ENCODE assay signal across 17 cellular contexts in the genomic region with DNA sequence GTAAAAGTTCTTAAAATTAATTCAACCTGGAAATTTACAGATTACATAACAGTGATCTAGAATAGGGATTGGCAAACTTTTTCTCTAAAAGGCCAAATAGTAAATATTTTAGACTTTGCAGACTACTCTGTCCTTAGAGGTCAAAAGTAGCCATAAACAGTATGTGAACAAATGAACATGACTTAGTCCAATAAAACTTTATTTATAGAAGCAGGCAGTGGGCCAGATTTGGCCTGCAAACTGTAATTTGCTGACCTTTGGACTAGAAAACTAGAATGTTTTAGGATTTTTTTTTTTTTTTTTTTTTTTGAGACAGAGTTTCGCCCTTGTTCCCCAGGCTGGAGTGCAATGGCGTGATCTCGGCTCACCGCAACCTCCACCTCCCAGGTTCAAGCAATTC. TPM values are rescaled to one million over a fixed set of nuclear protein-coding genes. Genes with fewer than 3 reads are reported as not detected.
DNase-seq lines count a peak whose midpoint lies in the region; ATAC-seq, FAIRE-seq and TF ChIP-seq lines count a peak whose summit lies in the region.
"Had no signal": no experiment of that assay in that cellular context is flagged by ENCODE, and none has a peak within 500 bp of the region (broad histone marks: within the 10 kb centered on the region; RNA-seq: fewer than 3 reads in every experiment).

No MANE protein-coding gene starts in this region.

- WGBS in GM12878 (ENCODE audit: insufficient coverage, insufficient replicate concordance, low lambda C conversion rate, missing lambda C conversion rate), result no CpG with 5 or more reads among the region's 4 CpGs

- DNase-seq in GM12878 (ENCODE audit: low read depth, low spot score) (no peak), left colon (peak in 1 of 2 donors; percentile 18), iPS-NIHi11 (ENCODE audit: low spot score) (no peak), H54 (ENCODE audit: insufficient read length, low spot score) (no peak)
- DNase-seq: AML-193; Caco-2; CD4-positive, alpha-beta T cell; GDM1; GM23248; HCEC 1CT had no signal

- H4K20me1 ChIP-seq in GM12878 (ENCODE audit: control insufficient read depth, insufficient read depth), result no peaks in the 10 kb centered on the region

- no peak for TF ChIP-seq CTCF in HEK293 (tag by site-specific recombination; IDR thresholded peaks at IDR 0.05)
- TF ChIP-seq CTCF in GM12878 (IDR thresholded peaks at IDR 0.05 in 2 of 3, conservative IDR thresholded peaks at IDR 0.05 in 1 of 3; ENCODE audit: control insufficient read depth in 2 of 3, extremely low read depth in 1 of 3, insufficient read depth in 1 of 3, low read depth in 3 of 3, low read length in 3 of 3), result no peak

- intact Hi-C loops in GM12878 (cut with micrococcal nuclease; ENCODE audit: unreplicated experiment), result no loop called here
- intact Hi-C loops in left colon (cut with DNase I, micrococcal nuclease), result no loop called here

- FAIRE-seq in GM12878 (lab: Jason Lieb, UNC) (no peak), H54 (lab: Jason Lieb, UNC) (no peak)
- FAIRE-seq: A549, D721Med, GM19239 had no signal

- BruUV-seq in GM12878 (replicated peaks; lab: Mats Ljungman, UMichigan), result no TSS peak

- ATAC-seq in GM12878 (no peak), left colon (peak; percentile 90), GM18520 (IDR thresholded peaks at IDR 0.05; ENCODE audit: unreplicated experiment) (no peak)
- ATAC-seq: A549 had no signal

- no peak for TF ChIP-seq RAD21 in GM12878 (IDR thresholded peaks at IDR 0.05; ENCODE audit: insufficient read depth, low read depth, low read length)

- H3K4me3 ChIP-seq in HEK293 (ENCODE audit: low read depth, low read length) (no peak overlapping the region), GM12878 (no peak overlapping the region)
- H3K4me3 ChIP-seq: A549, GM23248 had no signal

- H3K36me3 ChIP-seq in HEK293 (ENCODE audit: control insufficient read depth in 2 of 2, insufficient read depth in 1 of 2, low read length in 2 of 2) (no peaks in the 10 kb centered on the region; a peak in 1 of 3 replicates), GM12878 (ENCODE audit: control insufficient read depth in 2 of 2, insufficient read depth in 2 of 2, low read length in 1 of 2) (no peaks in the 10 kb centered on the region)

- no peaks in the 10 kb centered on the region for H3K27me3 ChIP-seq in GM12878 (replicated peaks in 1 of 2; ENCODE audit: control insufficient read depth in 2 of 2, insufficient read depth in 2 of 2, low read length in 1 of 2)

- no peaks in the 10 kb centered on the region for H3K79me2 ChIP-seq in GM12878 (ENCODE audit: control insufficient read depth, insufficient read depth, low read length)

- no peak overlapping the region for H3K27ac ChIP-seq in HEK293 (ENCODE audit: extremely low read depth, low read depth, low read length)
- H3K27ac ChIP-seq in GM12878 (ENCODE audit: control insufficient read depth, insufficient read depth), result no peak overlapping the region
- H3K27ac ChIP-seq: A549, C4-2B, GM23248, KMS-11 had no signal

- H3K9me3 ChIP-seq in HEK293 (ENCODE audit: control insufficient read depth, insufficient read depth, low read depth, low read length) (no peaks in the 10 kb centered on the region), GM12878 (replicated peaks; ENCODE audit: control insufficient read depth, insufficient read depth, low read length) (no peaks in the 10 kb centered on the region)
- H3K9me3 ChIP-seq: A549, Caco-2 had no signal

- H3K4me2 ChIP-seq in GM12878 (ENCODE audit: control insufficient read depth, insufficient read depth), result no peak overlapping the region
- H3K4me2 ChIP-seq: A549, KMS-11 had no signal

- CTCF ChIA-PET in HEK293 (lab: Yijun Ruan, JAX), result interaction anchor here (0.6 kb wide), 1 partner anchor 1744 kb away, joined by 4 read pairs; no protein-coding TSS in a partner anchor
- CTCF ChIA-PET in GM12878 (lab: Yijun Ruan, JAX), result no interaction called here

- H3K4me1 ChIP-seq in HEK293 (ENCODE audit: control insufficient read depth, insufficient read depth, low read length) (peaks cover 9% of the 10 kb centered on the region), GM12878 (ENCODE audit: control insufficient read depth, insufficient read depth, low read length) (0 out of 2 replicates have a peak, but pooled peaks cover 3% of the 10 kb centered on the region)

- in situ Hi-C loops in GM12878 (cut with MboI), result no loop called here

- SMC1A ChIA-PET in GM12878 (lab: Charles Lee; ENCODE audit: uncharacterized antibody, unreplicated experiment), result interaction anchor here (1.2 to 1.7 kb wide), 4 partner anchors 11 to 147 kb away, joined by 3 to 4 read pairs (median 3); a partner anchor contains a TSS

- no peak for TF ChIP-seq EP300 in GM12878 (IDR thresholded peaks at IDR 0.05; ENCODE audit: borderline replicate concordance in 1 of 2, control insufficient read depth in 1 of 2, low read depth in 2 of 2, low read length in 2 of 2)

- no peak overlapping the region for H3K9ac ChIP-seq in GM12878 (ENCODE audit: control insufficient read depth, insufficient read depth, low read length)
- H3K9ac ChIP-seq: GM23248, KMS-11 had no signal

- no peak overlapping the region for H2AFZ ChIP-seq in GM12878 (ENCODE audit: control insufficient read depth, low read depth, low read length)
- H2AFZ ChIP-seq: GM23248 had no signal

- POLR2A ChIA-PET in HEK293 (lab: Yijun Ruan, JAX), result interaction anchor here (0.5 to 1.7 kb wide), 3 partner anchors 12 to 101 kb away, joined by 3 to 8 read pairs (median 3); a partner anchor contains a TSS
- POLR2A ChIA-PET in GM12878 (lab: Charles Lee), result interaction anchor here (0.7 to 1.3 kb wide), 2 partner anchors 11 to 545 kb away, joined by 3 to 4 read pairs; no protein-coding TSS in a partner anchor

- RAD21 ChIA-PET in GM12878 (lab: Charles Lee; ENCODE audit: unreplicated experiment), result interaction anchor here (1.3 to 1.4 kb wide), 2 partner anchors 11 to 12 kb away, joined by 3 to 5 read pairs; a partner anchor contains a TSS

- no peak for TF ChIP-seq POLR2A in GM12878 (IDR thresholded peaks at IDR 0.05; ENCODE audit: low read depth, low read length)
- TF ChIP-seq POLR2A in H54 (IDR thresholded peaks at IDR 0.05; ENCODE audit: low read depth, low read length), result no peak

TF ChIP-seq in HEK293, 187 proteins besides CTCF, POLR2A, EP300 and RAD21 (continues in another document):
- TF ChIP-seq, protein P1, sequence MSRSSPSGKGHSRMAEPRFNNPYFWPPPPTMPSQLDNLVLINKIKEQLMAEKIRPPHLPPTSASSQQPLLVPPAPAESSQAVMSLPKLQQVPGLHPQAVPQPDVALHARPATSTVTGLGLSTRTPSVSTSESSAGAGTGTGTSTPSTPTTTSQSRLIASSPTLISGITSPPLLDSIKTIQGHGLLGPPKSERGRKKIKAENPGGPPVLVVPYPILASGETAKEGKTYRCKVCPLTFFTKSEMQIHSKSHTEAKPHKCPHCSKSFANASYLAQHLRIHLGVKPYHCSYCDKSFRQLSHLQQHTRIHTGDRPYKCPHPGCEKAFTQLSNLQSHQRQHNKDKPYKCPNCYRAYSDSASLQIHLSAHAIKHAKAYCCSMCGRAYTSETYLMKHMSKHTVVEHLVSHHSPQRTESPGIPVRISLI (tag by site-specific recombination; IDR thresholded peaks at IDR 0.05), result peak; percentile 27; the same call in 1 of the 2 replicates

RNA-seq across cellular contexts. Expression of a gene that starts 12.1 kb away (rescaled TPM):
- 3.1 and 3.5 TPM in 2 replicates for total RNA-seq in GM12878 (2013; cell fraction: nucleolus; rRNA removed)
- 1.5 and 2.0 TPM in 2 replicates for total RNA-seq in GM12878 (2014; rRNA removed)
- total RNA-seq in GM12878 (2014; rRNA removed; fragmentation: Illumina TruSeq; extraction: Trizol), result 1.3 TPM in 2 replicates
- total RNA-seq in GM12878 (2021), result 1.8 and 2.4 TPM in 2 replicates
- 1.6 TPM for polyA plus RNA-seq in GM12878 (2011; ENCODE audit: low read depth)
- 5.2 and 5.6 TPM in 2 replicates for polyA plus RNA-seq in GM12878 (2011; rRNA removed)
- polyA plus RNA-seq in GM12878 (2011; cell fraction: cytosol; rRNA removed), result 2.5 and 3.3 TPM in 2 replicates
- 1.1 and 2.8 TPM in 2 replicates for polyA plus RNA-seq in GM12878 (2011; cell fraction: nucleus; rRNA removed)
- 1.2 and 2.6 TPM in 2 replicates for polyA plus RNA-seq in GM12878 (2012)
- polyA plus RNA-seq in GM12878 (2014; fragmentation: Illumina TruSeq; extraction: Trizol), result 2.1 and 2.2 TPM in 2 replicates
- polyA plus RNA-seq in GM12878 (2014; fragmentation: Nextera tagmentation; extraction: Ambion mirVana), result 1 to 10 TPM; 2.2 to 4.0 TPM
- 0.87 and 1.3 TPM in 2 replicates for polyA plus RNA-seq in GM12878 (2014; rRNA removed)
- 1 to 10 TPM; 3.7 to 4.2 TPM for polyA plus RNA-seq in GM12878 (2016; fragmentation: Nextera tagmentation; extraction: Ambion mirVana)
- polyA minus RNA-seq in GM12878 (2011; rRNA and poly(A)+ RNA removed), result 9.1 and 12.0 TPM in 2 replicates
- polyA minus RNA-seq in GM12878 (2011; cell fraction: cytosol; rRNA and poly(A)+ RNA removed), result 4.2 and 6.0 TPM in 2 replicates
- polyA minus RNA-seq in GM12878 (2011; cell fraction: nucleus; rRNA and poly(A)+ RNA removed), result 0.85 and 1.4 TPM in 2 replicates
- 1 to 10 TPM; 2.7 to 3.1 TPM for total RNA-seq in left colon

RNA-seq across cellular contexts. Expression of a gene that starts 12.3 kb away (rescaled TPM):
- total RNA-seq in GM12878 (2013; cell fraction: nucleolus; rRNA removed), result 185 and 197 TPM in 2 replicates
- total RNA-seq in GM12878 (2014; rRNA removed), result 17.8 and 20.2 TPM in 2 replicates
- total RNA-seq in GM12878 (2014; rRNA removed; fragmentation: Illumina TruSeq; extraction: Trizol), result 25.3 and 28.3 TPM in 2 replicates
- 18.7 and 23.3 TPM in 2 replicates for total RNA-seq in GM12878 (2021)
- polyA plus RNA-seq in GM12878 (2011; ENCODE audit: low read depth), result 7.7 TPM
- 17.0 and 17.3 TPM in 2 replicates for polyA plus RNA-seq in GM12878 (2011; rRNA removed)
- polyA plus RNA-seq in GM12878 (2011; cell fraction: cytosol; rRNA removed), result 10.5 and 13.0 TPM in 2 replicates
- 28.0 and 31.0 TPM in 2 replicates for polyA plus RNA-seq in GM12878 (2011; cell fraction: nucleus; rRNA removed)
- 7.7 and 8.6 TPM in 2 replicates for polyA plus RNA-seq in GM12878 (2012)
- polyA plus RNA-seq in GM12878 (2014; fragmentation: Illumina TruSeq; extraction: Trizol), result 11.7 and 13.7 TPM in 2 replicates
- 1 to 10 TPM; 3.3 to 5.9 TPM for polyA plus RNA-seq in GM12878 (2014; fragmentation: Nextera tagmentation; extraction: Ambion mirVana)
- polyA plus RNA-seq in GM12878 (2014; rRNA removed), result 6.5 and 8.3 TPM in 2 replicates
- 10 to 100 TPM; 10.6 to 12.7 TPM for polyA plus RNA-seq in GM12878 (2016; fragmentation: Nextera tagmentation; extraction: Ambion mirVana)
- 71.1 and 101 TPM in 2 replicates for polyA minus RNA-seq in GM12878 (2011; rRNA and poly(A)+ RNA removed)
- polyA minus RNA-seq in GM12878 (2011; cell fraction: cytosol; rRNA and poly(A)+ RNA removed), result 19.0 and 21.0 TPM in 2 replicates
- polyA minus RNA-seq in GM12878 (2011; cell fraction: nucleus; rRNA and poly(A)+ RNA removed), result 47.8 and 80.0 TPM in 2 replicates
- total RNA-seq in left colon, result 10 to 100 TPM; 43.1 to 45.6 TPM
